8 cellular contexts compared by ENCODE assay signal in genomic region chr13:110138009-110138699, GRCh38.
DNase-seq lines count a peak whose midpoint lies in the region; ATAC-seq and TF ChIP-seq lines count a peak whose summit lies in the region.

No MANE protein-coding gene starts in this region.

- H3K27me3 Mint-ChIP-seq in CD4-positive, alpha-beta memory T cell, result peaks cover 4 to 8% of the 10 kb centered on the region in 2 donors

- TF ChIP-seq EP300 in gastroesophageal sphincter (IDR thresholded peaks at IDR 0.05), result no peak

- H3K36me3 ChIP-seq in CD4-positive, alpha-beta memory T cell (ENCODE audit: insufficient read depth, low read length), result no peaks in the 10 kb centered on the region
- no peaks in the 10 kb centered on the region for H3K36me3 ChIP-seq in gastroesophageal sphincter
- no peaks in the 10 kb centered on the region for H3K36me3 ChIP-seq in testis (ENCODE audit: low read depth, missing control alignments)

- 1 to 8% methylated on average over 5 to 22 of the region's 60 CpGs for WGBS in gastroesophageal sphincter (ENCODE audit: low coverage in 1 of 2), 2 donors
- 0% methylated on average over 26 to 47 of the region's 60 CpGs for WGBS in testis, 2 donors

- POLR2A ChIA-PET in CD4-positive, alpha-beta memory T cell (lab: Charles Lee; ENCODE audit: partially characterized antibody), result no interaction called here
- POLR2A ChIA-PET in RWPE1 (lab: Yijun Ruan, JAX; ENCODE audit: low non-redundant PET), result no interaction called here

- H3K9me3 Mint-ChIP-seq in CD4-positive, alpha-beta memory T cell, result peaks cover 0 to 13% (median 6%) of the 10 kb centered on the region in 8 donors

- ATAC-seq in GM21360 (IDR thresholded peaks at IDR 0.05; ENCODE audit: unreplicated experiment) (peak; percentile 46), gastroesophageal sphincter (peak; percentile 87)

- TF ChIP-seq POLR2A in gastroesophageal sphincter (IDR thresholded peaks at IDR 0.05), result no peak
- no peak for TF ChIP-seq POLR2A in testis (IDR thresholded peaks at IDR 0.05)

- peak; percentile 10 to 64 (median 22) for DNase-seq in CD4-positive, alpha-beta memory T cell
- DNase-seq in HL-60 (ENCODE audit: low read depth in 1 of 2, low spot score in 1 of 2), result peak; percentile 82 to 89
- peak; percentile 90 for DNase-seq in RWPE1 (ENCODE audit: low spot score)
- DNase-seq in activated gamma-delta T cell treated with anti-CD3 and anti-CD28 coated beads, Interleukin-2, amount 50 U/mL, for 16 hours (ENCODE audit: low read depth), result peak; percentile 37
- peak; percentile 79 for DNase-seq in occipital lobe (lab: John Stamatoyannopoulos, UW)
- DNase-seq in testis, result peak; percentile 53

- peaks cover 1 to 12% (median 11%) of the 10 kb centered on the region in 4 donors for H3K4me1 Mint-ChIP-seq in CD4-positive, alpha-beta memory T cell

- H3K4me3 ChIP-seq in CD4-positive, alpha-beta memory T cell (ENCODE audit: low read length in 2 of 2), result peak overlapping the region; percentile 7 to 22
- peak overlapping the region; percentile 45 for H3K4me3 ChIP-seq in HL-60 (replicated peaks; ENCODE audit: insufficient read depth, low read length)
- H3K4me3 ChIP-seq in gastroesophageal sphincter, result peak overlapping the region; percentile 53 to 66
- H3K4me3 ChIP-seq in testis, result peak overlapping the region; percentile 56 to 70

- peak overlapping the region; percentile 59 to 89 (median 83) for H3K4me3 Mint-ChIP-seq in CD4-positive, alpha-beta memory T cell

- no peak overlapping the region for H3K27ac ChIP-seq in CD4-positive, alpha-beta memory T cell (ENCODE audit: low read depth, low read length)
- H3K27ac ChIP-seq in HL-60 (replicated peaks), result peak overlapping the region; percentile 85
- peak overlapping the region; percentile 73 for H3K27ac ChIP-seq in RWPE1
- peak overlapping the region; percentile 10 to 81 (median 73) for H3K27ac ChIP-seq in gastroesophageal sphincter
- peak overlapping the region in 1 of 2 donors; percentile 19 for H3K27ac ChIP-seq in testis

- H3K4me1 ChIP-seq in CD4-positive, alpha-beta memory T cell (ENCODE audit: insufficient read depth, low read length), result peaks cover 14% of the 10 kb centered on the region
- H3K4me1 ChIP-seq in gastroesophageal sphincter (peaks cover 0 to 24% (median 0%) of the 10 kb centered on the region in 3 donors), testis (peaks cover 9% of the 10 kb centered on the region)

- H3K27ac Mint-ChIP-seq in CD4-positive, alpha-beta memory T cell, result peak overlapping the region in 3 of 7 donors; percentile 18 to 74 (median 29)

- TF ChIP-seq CTCF in HL-60 (IDR thresholded peaks at IDR 0.05; ENCODE audit: insufficient read depth, low read length) (no peak), RWPE1 (conservative IDR thresholded peaks at IDR 0.05; ENCODE audit: low read depth) (no peak; the same call in 1 of the 2 replicates), gastroesophageal sphincter (IDR thresholded peaks at IDR 0.05) (peak in 1 of 4 experiments; percentile 17), testis (IDR thresholded peaks at IDR 0.05) (no peak)

- H3K27me3 ChIP-seq in CD4-positive, alpha-beta memory T cell (ENCODE audit: insufficient read depth, low read length), result peaks cover 4% of the 10 kb centered on the region
- no peaks in the 10 kb centered on the region for H3K27me3 ChIP-seq in HL-60 (ENCODE audit: insufficient read depth, poor library complexity, severe bottlenecking)
- no peaks in the 10 kb centered on the region for H3K27me3 ChIP-seq in gastroesophageal sphincter
- no peaks in the 10 kb centered on the region for H3K27me3 ChIP-seq in testis

- intact Hi-C loops in CD4-positive, alpha-beta memory T cell (cut with micrococcal nuclease), result no loop called here
- intact Hi-C loops in testis (cut with DNase I; ENCODE audit: low total_unique reads), result no loop called here

- no peaks in the 10 kb centered on the region for H3K36me3 Mint-ChIP-seq in CD4-positive, alpha-beta memory T cell

- H3K9me3 ChIP-seq in CD4-positive, alpha-beta memory T cell (ENCODE audit: control insufficient read depth in 1 of 2, low read length in 2 of 2), result no peaks in the 10 kb centered on the region
- no peaks in the 10 kb centered on the region for H3K9me3 ChIP-seq in gastroesophageal sphincter
- H3K9me3 ChIP-seq in testis, result no peaks in the 10 kb centered on the region

- CTCF ChIA-PET in CD4-positive, alpha-beta memory T cell (lab: Charles Lee; ENCODE audit: partially characterized antibody), result no interaction called here
- CTCF ChIA-PET in RWPE1 (lab: Yijun Ruan, JAX), result interaction anchor here (0.7 kb wide), 2 partner anchors 83 to 274 kb away, joined by 3 to 4 read pairs; no protein-coding TSS in a partner anchor

Comparison
In these comparisons a context has a peak if more than half of its experiments do, and no peak if none do; other contexts are left out.
1. DNase-seq: peak in every context shown above with its lines; median percentile 90 in RWPE1; 86 in HL-60; 79 in occipital lobe; 53 in testis; 37 in activated gamma-delta T cell treated with anti-CD3 and anti-CD28 coated beads, Interleukin-2, amount 50 U/mL, for 16 hours; 22 in CD4-positive, alpha-beta memory T cell.